16 cellular contexts compared by ENCODE assay signal in the genomic region with DNA sequence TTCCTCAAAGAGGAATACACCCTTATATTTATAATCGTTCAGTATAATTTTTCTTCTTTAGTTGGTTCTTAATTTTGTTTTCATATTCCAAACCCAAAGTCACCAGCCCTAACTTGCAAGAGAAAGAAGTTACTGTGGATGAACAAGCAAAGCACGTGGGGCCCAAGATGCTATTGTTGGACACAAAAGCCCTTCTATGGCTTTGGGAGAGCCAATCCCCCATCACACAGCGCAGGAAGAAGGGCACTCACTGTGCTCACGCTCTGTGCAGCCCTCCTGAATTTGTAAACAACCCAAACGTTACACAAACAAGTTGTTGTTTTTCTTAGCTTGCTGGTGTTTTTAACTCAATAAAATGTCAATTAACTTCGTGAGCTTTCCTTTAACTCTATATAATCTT. TPM values are rescaled to one million over a fixed set of nuclear protein-coding genes. Genes with fewer than 3 reads are reported as not detected.
DNase-seq lines count a peak whose midpoint lies in the region; ATAC-seq lines count a peak whose summit lies in the region.
"Had no signal": no experiment of that assay in that cellular context is flagged by ENCODE, and none has a peak within 500 bp of the region (broad histone marks: within the 10 kb centered on the region; RNA-seq: fewer than 3 reads in every experiment).

No MANE protein-coding gene starts in this region.

- H2BK5ac ChIP-seq in neuronal stem cell (ENCODE audit: low read length), result no peak overlapping the region

- H3K4me1 ChIP-seq in neuronal stem cell (ENCODE audit: control insufficient read depth in 2 of 2, insufficient read depth in 1 of 2, low read depth in 1 of 2, low read length in 2 of 2), result peaks cover 3 to 4% of the 10 kb centered on the region in 2 donors
- H3K4me1 ChIP-seq: SJSA1 had no signal

- H2BK15ac ChIP-seq in neuronal stem cell (ENCODE audit: low read length), result no peak overlapping the region

- DNase-seq in amygdala (lab: John Stamatoyannopoulos, UW), result peak in 47 of 56 donors; percentile 11 to 87 (median 55)
- peak; percentile 92 for DNase-seq in globus pallidus (ENCODE audit: low spot score)
- no peak for DNase-seq in neuronal stem cell (ENCODE audit: low spot score)
- DNase-seq in NOMO-1 treated with DMSO at 0.1 percent for 48 hours (lab: John Stamatoyannopoulos, UW; ENCODE audit: unreplicated experiment), result no peak
- no peak for DNase-seq in SIG-M5 (lab: John Stamatoyannopoulos, UW)
- no peak for DNase-seq in stimulated activated naive CD8-positive, alpha-beta T cell treated with anti-CD3 and anti-CD28 coated beads, Interleukin-15, amount 100 ng/mL, for 72 hours
- no peak for DNase-seq in NK-92 treated with Interleukin-12 subunit alpha and Interleukin-12 subunit beta, amount 100 ng/mL, for 24 hours (lab: John Stamatoyannopoulos, UW)
- DNase-seq: ACHN; AML-193; CD4-positive, alpha-beta T cell; H9; NCI-H187; NCI-H345; NCI-H69; PC-9 had no signal

- H3K27ac ChIP-seq in neuronal stem cell (replicated peaks; ENCODE audit: low read length), result no peak overlapping the region
- H3K27ac ChIP-seq: PC-9, SJSA1 had no signal

- no peak overlapping the region for H3K4ac ChIP-seq in neuronal stem cell (ENCODE audit: low read length)

- no CpG with 5 or more reads among the region's 6 CpGs for WGBS in neuronal stem cell (ENCODE audit: extremely low coverage in 2 of 2, insufficient read length in 2 of 2, insufficient replicate concordance in 1 of 2), 2 donors

- H3K23ac ChIP-seq in neuronal stem cell (ENCODE audit: low read depth, low read length, poor library complexity), result no peak overlapping the region

- no peaks in the 10 kb centered on the region for H3K36me3 ChIP-seq in neuronal stem cell (replicated peaks in 1 of 2; ENCODE audit: control insufficient read depth in 2 of 2, insufficient read depth in 2 of 2, low read length in 2 of 2)
- H3K36me3 ChIP-seq: SJSA1 had no signal

- H3K4me1 Mint-ChIP-seq in stimulated activated naive CD8-positive, alpha-beta T cell treated with anti-CD3 and anti-CD28 coated beads, Interleukin-15, amount 100 ng/mL, for 72 hours, result peaks cover 11% of the 10 kb centered on the region

- no peaks in the 10 kb centered on the region for H3K79me1 ChIP-seq in neuronal stem cell (ENCODE audit: low read depth, low read length)

- H3K9ac ChIP-seq in neuronal stem cell (ENCODE audit: low read depth, low read length, poor library complexity), result no peak overlapping the region

- H3K27me3 ChIP-seq in neuronal stem cell (ENCODE audit: control insufficient read depth in 3 of 3, insufficient read depth in 3 of 3, low read depth in 1 of 3, low read length in 3 of 3), result peaks cover 0 to 21% (median 0%) of the 10 kb centered on the region in 3 experiments

- H3K4me3 Mint-ChIP-seq in stimulated activated naive CD8-positive, alpha-beta T cell treated with anti-CD3 and anti-CD28 coated beads, Interleukin-15, amount 100 ng/mL, for 72 hours, result no peak overlapping the region
- H3K4me3 Mint-ChIP-seq: CD4-positive, alpha-beta T cell; H9 had no signal

- H2BK12ac ChIP-seq in neuronal stem cell (ENCODE audit: low read length), result no peak overlapping the region

- H3K14ac ChIP-seq in neuronal stem cell (ENCODE audit: low read length), result no peak overlapping the region

- peak overlapping the region; percentile 53 for H2AFZ ChIP-seq in neuronal stem cell (ENCODE audit: low read length)
- H2AFZ ChIP-seq: PC-9 had no signal

- H4K91ac ChIP-seq in neuronal stem cell (ENCODE audit: low read depth, low read length, poor library complexity), result no peak overlapping the region

- H2BK120ac ChIP-seq in neuronal stem cell (ENCODE audit: low read depth, low read length), result no peak overlapping the region

- H2AK5ac ChIP-seq in neuronal stem cell (ENCODE audit: low read depth, low read length), result no peak overlapping the region

- H3K27ac Mint-ChIP-seq in stimulated activated naive CD8-positive, alpha-beta T cell treated with anti-CD3 and anti-CD28 coated beads, Interleukin-15, amount 100 ng/mL, for 72 hours, result no peak overlapping the region
- H3K27ac Mint-ChIP-seq: CD4-positive, alpha-beta T cell; H9 had no signal

- H3K4me2 ChIP-seq in neuronal stem cell (ENCODE audit: insufficient read depth, low read length, poor library complexity, severe bottlenecking), result no peak overlapping the region
- H3K4me2 ChIP-seq: PC-9 had no signal

- ATAC-seq in stimulated activated naive CD8-positive, alpha-beta T cell treated with anti-CD3 and anti-CD28 coated beads, Interleukin-15, amount 100 ng/mL, for 72 hours, result no peak

- no peak overlapping the region for H3K18ac ChIP-seq in neuronal stem cell (ENCODE audit: low read length)

- H3K9me3 Mint-ChIP-seq in stimulated activated naive CD8-positive, alpha-beta T cell treated with anti-CD3 and anti-CD28 coated beads, Interleukin-15, amount 100 ng/mL, for 72 hours, result no peaks in the 10 kb centered on the region
- H3K9me3 Mint-ChIP-seq: CD4-positive, alpha-beta T cell had no signal

- no peak overlapping the region for H4K8ac ChIP-seq in neuronal stem cell (ENCODE audit: low read depth, low read length)

- no peaks in the 10 kb centered on the region for H3K9me3 ChIP-seq in neuronal stem cell (replicated peaks in 1 of 2; ENCODE audit: control insufficient read depth in 2 of 2, insufficient read depth in 1 of 2, low read depth in 1 of 2, low read length in 2 of 2)

- H3K4me3 ChIP-seq in neuronal stem cell (ENCODE audit: low read length in 2 of 2), result no peak overlapping the region
- H3K4me3 ChIP-seq: PC-9, SJSA1 had no signal

- H3K27me3 Mint-ChIP-seq in stimulated activated naive CD8-positive, alpha-beta T cell treated with anti-CD3 and anti-CD28 coated beads, Interleukin-15, amount 100 ng/mL, for 72 hours, result peaks cover 27% of the 10 kb centered on the region

RNA-seq across cellular contexts. Expression of a gene that starts 22.5 kb away (rescaled TPM):
- polyA plus RNA-seq in neuronal stem cell (2013, experiment 1 of 2), result not detected
- not detected for polyA plus RNA-seq in neuronal stem cell (2013, experiment 2 of 2)

RNA-seq across cellular contexts. Expression of a gene that starts 27.2 kb away (rescaled TPM):
- 2.6 TPM for polyA plus RNA-seq in neuronal stem cell (2013, experiment 1 of 2)
- polyA plus RNA-seq in neuronal stem cell (2013, experiment 2 of 2), result 2.8 TPM

Comparison
In these comparisons a context has a peak if more than half of its experiments do, and no peak if none do; other contexts are left out.
1. DNase-seq: peak in amygdala (47 of 56) and globus pallidus (single experiment); none in neuronal stem cell (single experiment), NOMO-1 treated with DMSO at 0.1 percent for 48 hours (single experiment), SIG-M5 (single experiment), stimulated activated naive CD8-positive, alpha-beta T cell treated with anti-CD3 and anti-CD28 coated beads, Interleukin-15, amount 100 ng/mL, for 72 hours (0 of 2) and NK-92 treated with Interleukin-12 subunit alpha and Interleukin-12 subunit beta, amount 100 ng/mL, for 24 hours (single experiment).